ENCODE assay signal across 8 cellular contexts in the genomic region with DNA sequence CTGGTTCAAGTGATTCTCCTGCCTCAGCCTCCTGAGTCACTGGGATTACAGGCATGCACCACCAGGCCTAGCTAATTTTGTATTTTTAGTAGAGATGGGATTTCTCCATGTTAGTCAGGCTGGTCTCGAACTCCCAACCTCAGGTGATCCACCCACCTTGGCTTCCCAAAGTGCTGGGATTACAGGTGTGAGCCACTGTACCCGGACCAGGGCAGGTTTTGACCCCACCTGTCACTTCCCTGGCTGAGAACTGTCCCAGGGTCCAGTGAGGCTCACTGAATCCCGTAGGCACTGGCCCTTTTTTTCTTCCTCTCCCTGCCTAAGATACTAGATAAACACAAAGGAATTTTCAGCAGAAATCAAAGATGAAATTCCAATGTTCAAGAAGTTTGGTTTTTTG. TPM values are rescaled to one million over a fixed set of nuclear protein-coding genes. Genes with fewer than 3 reads are reported as not detected.
DNase-seq lines count a peak whose midpoint lies in the region; ATAC-seq and TF ChIP-seq lines count a peak whose summit lies in the region.
"Not testable (repeated sequence)": the region's sequence is repeated elsewhere in the genome, so short reads cannot be mapped to it uniquely, and the experiment has no call there.
"Had no signal": no experiment of that assay in that cellular context is flagged by ENCODE, and none has a peak within 500 bp of the region (broad histone marks: within the 10 kb centered on the region; RNA-seq: fewer than 3 reads in every experiment).

No MANE protein-coding gene starts in this region.

- ATAC-seq in left lung: not testable (repeated sequence)

- H3K4me1 ChIP-seq in left ventricle myocardium inferior (peaks cover 12% of the 10 kb centered on the region), left lung (peaks cover 0 to 34% of the 10 kb centered on the region in 2 donors)
- H3K4me1 ChIP-seq in mucosa of rectum (ENCODE audit: control insufficient read depth in 2 of 2, insufficient read depth in 2 of 2, low read length in 2 of 2); sigmoid colon; transverse colon: not testable (repeated sequence)

- not testable (repeated sequence) for H3K9ac ChIP-seq in mucosa of rectum (ENCODE audit: low read depth in 1 of 2, low read length in 2 of 2)

- TF ChIP-seq EP300 in sigmoid colon (IDR thresholded peaks at IDR 0.05); transverse colon (IDR thresholded peaks at IDR 0.05; ENCODE audit: low read depth): not testable (repeated sequence)

- intact Hi-C loops in left ventricle myocardium inferior (cut with micrococcal nuclease); left lung (cut with DNase I); sigmoid colon (cut with DNase I); transverse colon (cut with DNase I; ENCODE audit: low total_unique reads): not testable (repeated sequence)

- peak; percentile 45 for DNase-seq in coronary artery (ENCODE audit: low spot score)
- not testable (repeated sequence) for DNase-seq in left ventricle myocardium inferior, left lung, sigmoid colon, transverse colon

- TF ChIP-seq CTCF in VCaP (conservative IDR thresholded peaks at IDR 0.05); coronary artery (IDR thresholded peaks at IDR 0.05); left ventricle myocardium inferior (IDR thresholded peaks at IDR 0.05; ENCODE audit: borderline replicate concordance); left lung (IDR thresholded peaks at IDR 0.05); sigmoid colon (IDR thresholded peaks at IDR 0.05); transverse colon (IDR thresholded peaks at IDR 0.05): not testable (repeated sequence)

- H3K36me3 ChIP-seq in left ventricle myocardium inferior; left lung; mucosa of rectum (ENCODE audit: control insufficient read depth in 2 of 2, insufficient read depth in 2 of 2, low read length in 2 of 2); transverse colon: not testable (repeated sequence)
- H3K36me3 ChIP-seq in sigmoid colon: peaks cover 0 to 38% (median 3%) of the 10 kb centered on the region in 4 donors

- H3K27ac ChIP-seq in VCaP (peak overlapping the region; percentile 31; the same call in 1 of the 2 replicates), coronary artery (peak overlapping the region in 1 of 2 donors; percentile 67), left ventricle myocardium inferior (replicated peaks) (peak overlapping the region; percentile 4), left lung (peak overlapping the region; percentile 47 to 62), mucosa of rectum (ENCODE audit: low read depth in 2 of 2, low read length in 2 of 2) (peak overlapping the region; percentile 21 to 23), sigmoid colon (peak overlapping the region in 3 of 4 donors; percentile 14 to 39 (median 19)), transverse colon (peak overlapping the region in 3 of 4 donors; percentile 14 to 40 (median 29))

- H3K27me3 ChIP-seq in left ventricle myocardium inferior (ENCODE audit: low read depth); left lung; mucosa of rectum (ENCODE audit: control insufficient read depth in 2 of 2, insufficient read depth in 2 of 2, low read length in 2 of 2); sigmoid colon; transverse colon: not testable (repeated sequence)

- in situ Hi-C loops in transverse colon (cut with MboI; ENCODE audit: low pct_ligation_motif_present in 1 of 4, low pct_unique_long_range_greater_than_20kb in 1 of 4, low sequenced_read_pairs in 3 of 4): not testable (repeated sequence)

- not testable (repeated sequence) for TF ChIP-seq POLR2A in sigmoid colon (IDR thresholded peaks at IDR 0.05); transverse colon (IDR thresholded peaks at IDR 0.05)

- 78 to 84% methylated on average over 3 of the region's 3 CpGs for WGBS in sigmoid colon, 2 donors
- 84 to 86% methylated on average over 1 to 3 of the region's 3 CpGs for WGBS in transverse colon (ENCODE audit: low coverage in 1 of 2), 2 donors

- not testable (repeated sequence) for H3K9me3 ChIP-seq in left ventricle myocardium inferior (replicated peaks); left lung; mucosa of rectum (ENCODE audit: control insufficient read depth in 2 of 2, low read length in 2 of 2); sigmoid colon; transverse colon

- H3K4me3 ChIP-seq in coronary artery; left ventricle myocardium inferior; left lung; mucosa of rectum (ENCODE audit: low read length in 2 of 2); sigmoid colon; transverse colon: not testable (repeated sequence)

RNA-seq across cellular contexts. Expression of a gene that starts 52.5 kb away (rescaled TPM):
- 2.4 TPM for total RNA-seq in left ventricle myocardium inferior
- total RNA-seq in left lung: 100 to 1,000 TPM in 1 of 2 donors, 10 to 100 TPM in 1; 32.6 to 107 TPM
- total RNA-seq in sigmoid colon: 1 to 10 TPM; 2.9 to 5.0 (median 3.5) TPM
- 10 to 100 TPM; 11.6 to 40.9 (median 12.0) TPM for polyA plus RNA-seq in sigmoid colon
- total RNA-seq in transverse colon: 100 to 1,000 TPM in 1 of 4 donors, 10 to 100 TPM in 3; 41.8 to 113 (median 55.2) TPM
- total RNA-seq: H4 had no signal
